12 cellular contexts compared by ENCODE assay signal in the genomic region with DNA sequence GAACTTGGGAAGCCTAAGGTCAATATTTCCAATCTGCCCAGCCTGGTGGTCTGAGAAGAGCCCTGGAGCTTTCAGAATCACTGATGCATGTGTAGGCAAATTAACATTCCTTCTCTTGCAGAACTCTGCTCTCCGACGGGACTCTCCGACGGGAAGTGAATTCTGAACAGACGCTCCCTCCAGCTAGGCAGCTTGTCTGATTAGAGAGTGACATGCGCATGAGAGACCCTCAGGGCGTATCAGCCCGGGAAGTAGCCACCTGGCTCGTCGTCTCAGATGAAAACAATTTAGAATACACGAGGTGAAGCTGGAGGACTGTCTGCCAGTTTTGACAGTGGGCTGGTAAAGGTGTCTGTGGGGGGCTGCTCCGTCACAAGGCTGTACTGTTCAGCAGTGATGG.
A peak's percentile ranks its signal among the peaks of the same experiment; 100 is the strongest.
DNase-seq lines count a peak whose midpoint lies in the region; ATAC-seq, FAIRE-seq and TF ChIP-seq lines count a peak whose summit lies in the region.
"Had no signal": no experiment of that assay in that cellular context is flagged by ENCODE, and none has a peak within 500 bp of the region (broad histone marks: within the 10 kb centered on the region; RNA-seq: fewer than 3 reads in every experiment).

No MANE protein-coding gene starts in this region.

- no peaks in the 10 kb centered on the region for H3K9me2 ChIP-seq in SK-N-SH

- H3K27ac Mint-ChIP-seq in type B pancreatic cell = peak overlapping the region; percentile 39

- no peak for ATAC-seq in HepG2
- no peak for ATAC-seq in right lobe of liver
- ATAC-seq in HG03520 (IDR thresholded peaks at IDR 0.05; ENCODE audit: unreplicated experiment) = no peak
- no peak for ATAC-seq in upper lobe of right lung

- H3K9me3 Mint-ChIP-seq in type B pancreatic cell = no peaks in the 10 kb centered on the region
- H3K9me3 Mint-ChIP-seq: nephron had no signal

- H3K9ac ChIP-seq in HepG2 (ENCODE audit: insufficient read depth, low read depth, low read length) (no peak overlapping the region), SK-N-SH (no peak overlapping the region)

- H3K4me1 ChIP-seq in HepG2 (ENCODE audit: insufficient read depth, low read length) (peaks cover 6% of the 10 kb centered on the region; the same call in 1 of the 2 replicates), right lobe of liver (no peaks in the 10 kb centered on the region), SK-N-SH (ENCODE audit: control insufficient read depth in 1 of 2, insufficient read depth in 2 of 2, low read depth in 1 of 2, low read length in 1 of 2) (peaks cover 0 to 11% of the 10 kb centered on the region in 2 experiments; a peak in 1 of 4 replicates), upper lobe of right lung (peaks cover 5% of the 10 kb centered on the region)

- H3K4me3 Mint-ChIP-seq in type B pancreatic cell = peak overlapping the region; percentile 54

- in situ Hi-C loops in HepG2 (cut with HindIII; ENCODE audit: extremely low pct_ligation_motif_present, low pct_unique_long_range_greater_than_20kb) = loop anchor here (25.0 kb wide), 1 partner anchor 553 kb away; a partner anchor contains a TSS

- POLR2A ChIA-PET in HepG2 (lab: Yijun Ruan, JAX) = interaction anchor here (1.0 kb wide), 2 partner anchors 18 to 281 kb away, joined by 3 read pairs; no protein-coding TSS in a partner anchor
- POLR2A ChIA-PET in SK-N-SH (lab: Yijun Ruan, JAX) = interaction anchor here (2.4 kb wide), 1 partner anchor 281 kb away, joined by 7 read pairs; no protein-coding TSS in a partner anchor

- TF ChIP-seq CTCF in HepG2 (CRISPR knock-in tag; IDR thresholded peaks at IDR 0.05) (no peak), right lobe of liver (IDR thresholded peaks at IDR 0.05) (no peak), SK-N-SH (IDR thresholded peaks at IDR 0.05) (no peak), type B pancreatic cell (conservative IDR thresholded peaks at IDR 0.05) (no peak), upper lobe of right lung (IDR thresholded peaks at IDR 0.05) (no peak)

- H3K4me1 Mint-ChIP-seq in type B pancreatic cell (ENCODE audit: unreplicated experiment) = peaks cover 22% of the 10 kb centered on the region
- H3K4me1 Mint-ChIP-seq: nephron had no signal

- FAIRE-seq in HepG2 (lab: Jason Lieb, UNC) = no peak
- FAIRE-seq in urothelium cell line (lab: Jason Lieb, UNC) = no peak

- CTCF ChIA-PET in HepG2 (lab: Yijun Ruan, JAX; ENCODE audit: low intra/inter-chr PET ratio, low total read pairs) = interaction anchor here (0.9 to 2.3 kb wide), 4 partner anchors 11 to 282 kb away, joined by 3 to 27 read pairs (median 4); no protein-coding TSS in a partner anchor
- CTCF ChIA-PET in SK-N-SH (lab: Yijun Ruan, JAX) = interaction anchor here (0.7 to 8.4 kb wide), 47 partner anchors 9 to 435 kb away, joined by 3 to 242 read pairs (median 4); a partner anchor contains a TSS

- H2AFZ ChIP-seq in HepG2 (ENCODE audit: low read length) (no peak overlapping the region), SK-N-SH (ENCODE audit: low read depth) (no peak overlapping the region)

- TF ChIP-seq RAD21 in HepG2 (CRISPR knock-in tag; IDR thresholded peaks at IDR 0.05) (no peak), SK-N-SH (IDR thresholded peaks at IDR 0.05; ENCODE audit: low read length) (no peak)

- peaks cover 9% of the 10 kb centered on the region for H3K36me3 Mint-ChIP-seq in type B pancreatic cell

- intact Hi-C loops in HepG2 (cut with micrococcal nuclease; ENCODE audit: unreplicated experiment) = loop anchor here (1.0 kb wide), 2 partner anchors 10 to 281 kb away; no protein-coding TSS in a partner anchor
- intact Hi-C loops in right lobe of liver (cut with DNase I) = loop anchor here in 1 of 2 donors (10.0 kb wide), 1 partner anchor 276 kb away; no protein-coding TSS in a partner anchor
- intact Hi-C loops in upper lobe of right lung (cut with DNase I) = no loop called here

- no peaks in the 10 kb centered on the region for H3K79me2 ChIP-seq in HepG2 (ENCODE audit: insufficient read depth, low read length)
- H3K79me2 ChIP-seq in SK-N-SH (ENCODE audit: insufficient read depth) = no peaks in the 10 kb centered on the region

- H4K20me1 ChIP-seq in HepG2 (ENCODE audit: insufficient read depth, low read length) (no peaks in the 10 kb centered on the region), SK-N-SH (ENCODE audit: insufficient read depth) (no peaks in the 10 kb centered on the region)

- H3K9me3 ChIP-seq in HepG2 (ENCODE audit: low read length) (no peaks in the 10 kb centered on the region), right lobe of liver (no peaks in the 10 kb centered on the region), SK-N-SH (no peaks in the 10 kb centered on the region), upper lobe of right lung (no peaks in the 10 kb centered on the region)
- H3K9me3 ChIP-seq: MG63 had no signal

- peak overlapping the region; percentile 45; the same call in 1 of the 2 replicates for H3K4me2 ChIP-seq in HepG2 (ENCODE audit: low read depth, low read length)
- no peak overlapping the region for H3K4me2 ChIP-seq in SK-N-SH

- H3K27ac ChIP-seq in HepG2 (ENCODE audit: extremely low read length, insufficient read depth, low read length) = no peak overlapping the region
- no peak overlapping the region for H3K27ac ChIP-seq in right lobe of liver
- peak overlapping the region in 1 of 2 experiments; percentile 55; a peak in 1 of 4 replicates for H3K27ac ChIP-seq in SK-N-SH (ENCODE audit: low read depth in 2 of 2, low read length in 1 of 2)
- H3K27ac ChIP-seq in upper lobe of right lung = no peak overlapping the region
- H3K27ac ChIP-seq: SK-N-MC had no signal

- BruUV-seq in HepG2 (replicated peaks; lab: Mats Ljungman, UMichigan) = no TSS peak

- H3K27me3 Mint-ChIP-seq in type B pancreatic cell = peaks cover 56% of the 10 kb centered on the region

- TF ChIP-seq POLR2A in HepG2 (IDR thresholded peaks at IDR 0.05; ENCODE audit: insufficient read depth in 1 of 2, low read depth in 2 of 2, low read length in 2 of 2) (no peak), right lobe of liver (IDR thresholded peaks at IDR 0.05) (no peak)

- DNase-seq in HepG2 (ENCODE audit: low spot score) = no peak
- no peak for DNase-seq in right lobe of liver
- peak; percentile 68 for DNase-seq in SK-N-SH
- DNase-seq in iPS-NIHi11 (ENCODE audit: low spot score) = peak; percentile 33
- no peak for DNase-seq in type B pancreatic cell (ENCODE audit: extremely low spot score, unreplicated experiment)
- no peak for DNase-seq in upper lobe of right lung
- DNase-seq in urothelium cell line (ENCODE audit: low spot score) = no peak
- DNase-seq: NCI-H2081 treated with DMSO at 0.1 percent for 48 hours had no signal

- 49% methylated on average over 12 of the region's 12 CpGs for WGBS in HepG2 (ENCODE audit: low lambda C conversion rate)
- 52% methylated on average over 11 of the region's 12 CpGs for WGBS in right lobe of liver (ENCODE audit: insufficient coverage, low coverage, low lambda C conversion rate, missing lambda C conversion rate)
- 22% methylated on average over 5 of the region's 12 CpGs for WGBS in SK-N-SH (ENCODE audit: low lambda C conversion rate)

- H3K36me3 ChIP-seq in HepG2 (replicated peaks in 1 of 2; ENCODE audit: control insufficient read depth in 1 of 2, insufficient read depth in 2 of 2, low read length in 2 of 2) (no peaks in the 10 kb centered on the region), right lobe of liver (no peaks in the 10 kb centered on the region), SK-N-SH (replicated peaks in 1 of 2; ENCODE audit: control insufficient read depth in 1 of 2, insufficient read depth in 2 of 2, low read length in 1 of 2) (no peaks in the 10 kb centered on the region), upper lobe of right lung (no peaks in the 10 kb centered on the region)
- H3K36me3 ChIP-seq: MG63 had no signal

- H3K27me3 ChIP-seq in HepG2 (ENCODE audit: control insufficient read depth in 1 of 2, insufficient read depth in 2 of 2, low read length in 2 of 2) (peaks cover 0 to 1% of the 10 kb centered on the region in 2 experiments; a peak in 1 of 5 replicates), right lobe of liver (no peaks in the 10 kb centered on the region), SK-N-SH (ENCODE audit: insufficient read depth) (no peaks in the 10 kb centered on the region; the same call in 1 of the 2 replicates), upper lobe of right lung (no peaks in the 10 kb centered on the region)
- H3K27me3 ChIP-seq: MG63 had no signal

- no peak for TF ChIP-seq EP300 in HepG2 (IDR thresholded peaks at IDR 0.05; ENCODE audit: low read depth in 2 of 2, low read length in 2 of 2)
- TF ChIP-seq EP300 in HepG2 (CRISPR knock-in tag; IDR thresholded peaks at IDR 0.05; ENCODE audit: borderline replicate concordance) = no peak
- TF ChIP-seq EP300 in SK-N-SH (IDR thresholded peaks at IDR 0.05; ENCODE audit: borderline replicate concordance in 1 of 2, low read depth in 1 of 2, low read length in 1 of 2) = peak in 1 of 2 experiments; percentile 59; a peak in 2 of 4 replicates

- H3K4me3 ChIP-seq in HepG2 (replicated peaks in 1 of 3; ENCODE audit: insufficient read depth in 1 of 3, low read depth in 2 of 3, low read length in 3 of 3) = peak overlapping the region in 1 of 3 experiments; percentile 14; a peak in 1 of 6 replicates
- no peak overlapping the region for H3K4me3 ChIP-seq in right lobe of liver
- 0 out of 4 replicates have a peak overlapping the region, but pooled peaks of 1 of the 2 experiments have one; percentile 0 for H3K4me3 ChIP-seq in SK-N-SH (ENCODE audit: low read depth in 2 of 2, low read length in 1 of 2)
- no peak overlapping the region for H3K4me3 ChIP-seq in upper lobe of right lung
- H3K4me3 ChIP-seq: MG63, SK-N-MC had no signal

- H3F3A ChIP-seq in SK-N-SH (replicated peaks; ENCODE audit: insufficient read depth) = no peaks in the 10 kb centered on the region

TF ChIP-seq in HepG2, 621 proteins besides CTCF, POLR2A, EP300 and RAD21 (continues in another document):
- TF ChIP-seq KAT2B (IDR thresholded peaks at IDR 0.05; ENCODE audit: borderline replicate concordance, low read depth, low read length) (no peak), NCOR1 (IDR thresholded peaks at IDR 0.05; ENCODE audit: borderline replicate concordance, low read length) (no peak), TRIM24 (CRISPR knock-in tag; IDR thresholded peaks at IDR 0.05) (no peak), TAF15 (IDR thresholded peaks at IDR 0.05; ENCODE audit: low read depth, low read length, poor library complexity, severe bottlenecking) (no peak), ZFAT (CRISPR knock-in tag; conservative IDR thresholded peaks at IDR 0.05) (no peak), SP4 (CRISPR knock-in tag; IDR thresholded peaks at IDR 0.05) (no peak), ETV6 (CRISPR knock-in tag; conservative IDR thresholded peaks at IDR 0.05) (no peak)

TF ChIP-seq in SK-N-SH, 30 proteins besides CTCF, POLR2A, EP300 and RAD21:
- TF ChIP-seq CHD2 (IDR thresholded peaks at IDR 0.05; ENCODE audit: low read length, partially characterized antibody) = peak; percentile 58
- TF ChIP-seq NRF1 (IDR thresholded peaks at IDR 0.05; ENCODE audit: low read depth, low read length) = 0 out of 2 replicates have a peak, but pooled peaks have one; percentile 30
- no peak for TF ChIP-seq GABPA (IDR thresholded peaks at IDR 0.05; ENCODE audit: low read depth)

Comparison
In these comparisons a context has a peak if more than half of its experiments do, and no peak if none do; other contexts are left out.
1. DNase-seq: peak in SK-N-SH (single experiment) and iPS-NIHi11 (single experiment); none in HepG2 (single experiment), right lobe of liver (0 of 3), type B pancreatic cell (single experiment), upper lobe of right lung (single experiment) and urothelium cell line (single experiment).